Comparison of ENCODE assay signal across 12 cellular contexts in the genomic region with DNA sequence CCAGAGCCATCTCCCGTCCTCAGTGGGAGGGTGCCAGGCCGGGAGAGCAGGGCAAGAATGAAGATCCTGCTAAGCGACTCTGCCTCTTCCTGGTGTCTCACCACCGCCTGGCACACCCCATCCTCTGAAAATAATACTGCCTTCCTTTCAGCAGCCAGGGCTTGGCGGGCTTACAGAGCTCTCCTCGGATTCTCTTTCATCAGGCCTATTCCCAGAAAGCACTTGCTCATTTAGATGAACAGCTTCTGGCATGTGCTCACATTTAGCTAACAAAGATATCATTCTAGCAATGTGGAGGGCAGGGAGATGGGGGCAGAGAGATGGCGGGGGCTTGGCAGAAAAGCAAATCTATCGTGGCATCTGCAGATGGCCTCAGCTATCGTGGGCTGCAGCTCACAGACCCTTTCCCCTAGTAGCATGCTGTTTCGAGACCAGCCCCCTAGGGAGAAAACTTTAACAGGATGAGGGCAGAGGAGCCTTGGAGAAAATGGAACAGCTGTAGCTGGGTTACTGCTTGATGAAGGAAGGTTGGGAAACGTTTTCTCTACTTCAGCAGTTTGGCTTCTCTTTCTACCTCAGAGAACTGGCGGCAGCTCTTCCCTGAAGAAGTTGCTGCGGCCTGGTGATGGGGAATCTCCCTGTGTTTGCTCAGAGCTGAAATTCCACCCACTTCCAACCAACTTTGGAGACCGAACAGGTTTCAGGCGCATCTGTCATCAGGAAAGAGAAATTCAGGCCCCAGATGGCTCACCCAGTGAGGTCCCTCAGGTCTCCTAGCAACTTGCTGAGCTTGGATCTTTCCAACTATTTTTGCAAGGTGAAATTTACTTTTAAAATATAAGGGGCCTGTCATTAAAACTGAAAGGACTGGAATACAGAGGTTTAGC.
DNase-seq lines count a peak whose midpoint lies in the region; ATAC-seq lines count a peak whose summit lies in the region.
"Had no signal": no experiment of that assay in that cellular context is flagged by ENCODE, and none has a peak within 500 bp of the region (broad histone marks: within the 10 kb centered on the region; RNA-seq: fewer than 3 reads in every experiment).

No MANE protein-coding gene starts in this region.

- H3K27ac Mint-ChIP-seq in stimulated activated effector memory CD8-positive, alpha-beta T cell treated with anti-CD3 and anti-CD28 coated beads, Interleukin-12 subunit alpha, Interleukin-12 subunit beta, amount 100 ng/mL, for 72 hours = no peak overlapping the region
- H3K27ac Mint-ChIP-seq: activated CD8-positive, alpha-beta T cell treated with anti-CD3 and anti-CD28 coated beads, Interleukin-2, amount 10 ng/mL, durations not matched to agents 7 days and 5 days; CD8-positive, alpha-beta memory T cell; naive B cell had no signal

- peak; percentile 79 for DNase-seq in GM23248
- DNase-seq in left cardiac atrium = peak; percentile 29
- DNase-seq in posterior vena cava (ENCODE audit: low spot score) = peak; percentile 85
- no peak for DNase-seq in 8988T
- DNase-seq in stimulated activated effector memory CD8-positive, alpha-beta T cell treated with anti-CD3 and anti-CD28 coated beads, Interleukin-12 subunit alpha, Interleukin-12 subunit beta, amount 100 ng/mL, for 72 hours (ENCODE audit: low spot score in 2 of 2) = no peak
- DNase-seq in activated CD8-positive, alpha-beta memory T cell treated with anti-CD3 and anti-CD28 coated beads for 24 hours = no peak
- no peak for DNase-seq in DMS153 (lab: John Stamatoyannopoulos, UW)
- DNase-seq: activated CD8-positive, alpha-beta T cell treated with anti-CD3 and anti-CD28 coated beads, Interleukin-2, amount 10 ng/mL, durations not matched to agents 7 days and 5 days; CD8-positive, alpha-beta memory T cell; naive B cell; SW 1271 had no signal

- H3K9me3 Mint-ChIP-seq in stimulated activated effector memory CD8-positive, alpha-beta T cell treated with anti-CD3 and anti-CD28 coated beads, Interleukin-12 subunit alpha, Interleukin-12 subunit beta, amount 100 ng/mL, for 72 hours = no peaks in the 10 kb centered on the region

- no peaks in the 10 kb centered on the region for H4K20me1 ChIP-seq in GM23248 (ENCODE audit: insufficient read depth)

- H3K79me2 ChIP-seq in GM23248 (ENCODE audit: insufficient read depth) = no peaks in the 10 kb centered on the region

- WGBS in GM23248 (ENCODE audit: low coverage in 1 of 2, low lambda C conversion rate in 2 of 2, missing lambda C conversion rate in 2 of 2), 2 experiments = 21 to 27% methylated on average over 15 of the region's 15 CpGs

- no peak overlapping the region for H3K4me3 Mint-ChIP-seq in stimulated activated effector memory CD8-positive, alpha-beta T cell treated with anti-CD3 and anti-CD28 coated beads, Interleukin-12 subunit alpha, Interleukin-12 subunit beta, amount 100 ng/mL, for 72 hours
- H3K4me3 Mint-ChIP-seq: activated CD8-positive, alpha-beta T cell treated with anti-CD3 and anti-CD28 coated beads, Interleukin-2, amount 10 ng/mL, durations not matched to agents 7 days and 5 days; CD8-positive, alpha-beta memory T cell; naive B cell had no signal

- no peaks in the 10 kb centered on the region for H3K9me3 ChIP-seq in GM23248 (ENCODE audit: low read depth)

- H3K27me3 ChIP-seq in GM23248 (replicated peaks; ENCODE audit: insufficient read depth) = no peaks in the 10 kb centered on the region

- H3F3A ChIP-seq in GM23248 (ENCODE audit: insufficient read depth) = peaks cover 12% of the 10 kb centered on the region; the same call in 1 of the 2 replicates

- in situ Hi-C loops in GM23248 (cut with MboI) = no loop called here

- H3K4me1 ChIP-seq in GM23248 (ENCODE audit: insufficient read depth) = peaks cover 36% of the 10 kb centered on the region

- H3K9me2 ChIP-seq in GM23248 (ENCODE audit: insufficient read depth) = no peaks in the 10 kb centered on the region

- peak overlapping the region; percentile 74 for H2AFZ ChIP-seq in GM23248

- intact Hi-C loops in left cardiac atrium (cut with DNase I) (loop anchor here in 1 of 2 donors (10.0 kb wide), 1 partner anchor 60 kb away; no protein-coding TSS in a partner anchor), posterior vena cava (cut with DNase I) (no loop called here)

- peak; percentile 75 to 76 for ATAC-seq in left cardiac atrium
- ATAC-seq in stimulated activated effector memory CD8-positive, alpha-beta T cell treated with anti-CD3 and anti-CD28 coated beads, Interleukin-12 subunit alpha, Interleukin-12 subunit beta, amount 100 ng/mL, for 72 hours = no peak
- ATAC-seq: activated CD8-positive, alpha-beta T cell treated with anti-CD3 and anti-CD28 coated beads, Interleukin-2, amount 10 ng/mL, durations not matched to agents 7 days and 5 days had no signal

- peak overlapping the region; percentile 42 for H3K9ac ChIP-seq in GM23248

- H3K4me3 ChIP-seq in GM23248 = peak overlapping the region; percentile 53

- peak overlapping the region; percentile 53 for H3K4me2 ChIP-seq in GM23248 (ENCODE audit: unreplicated experiment)

- H3K36me3 Mint-ChIP-seq in stimulated activated effector memory CD8-positive, alpha-beta T cell treated with anti-CD3 and anti-CD28 coated beads, Interleukin-12 subunit alpha, Interleukin-12 subunit beta, amount 100 ng/mL, for 72 hours = no peaks in the 10 kb centered on the region
- H3K36me3 Mint-ChIP-seq: CD8-positive, alpha-beta memory T cell; naive B cell had no signal

- H3K27ac ChIP-seq in GM23248 (peak overlapping the region; percentile 37), angular gyrus (ENCODE audit: low read depth, low read length) (peak overlapping the region; percentile 41)

- no peaks in the 10 kb centered on the region for H3K36me3 ChIP-seq in GM23248 (ENCODE audit: low read depth)

- no peaks in the 10 kb centered on the region for H3K4me1 Mint-ChIP-seq in stimulated activated effector memory CD8-positive, alpha-beta T cell treated with anti-CD3 and anti-CD28 coated beads, Interleukin-12 subunit alpha, Interleukin-12 subunit beta, amount 100 ng/mL, for 72 hours
- H3K4me1 Mint-ChIP-seq: CD8-positive, alpha-beta memory T cell; naive B cell had no signal

Comparison
In these comparisons a context has a peak if more than half of its experiments do, and no peak if none do; other contexts are left out.
1. DNase-seq: peak in GM23248 (single experiment), left cardiac atrium (single experiment) and posterior vena cava (single experiment); none in 8988T (single experiment), stimulated activated effector memory CD8-positive, alpha-beta T cell treated with anti-CD3 and anti-CD28 coated beads, Interleukin-12 subunit alpha, Interleukin-12 subunit beta, amount 100 ng/mL, for 72 hours (0 of 2), activated CD8-positive, alpha-beta memory T cell treated with anti-CD3 and anti-CD28 coated beads for 24 hours (single experiment) and DMS153 (single experiment).